ENCODE assay signal across 21 cellular contexts in genomic region chr11:61539009-61539408, GRCh38. TPM values are rescaled to one million over a fixed set of nuclear protein-coding genes. Genes with fewer than 3 reads are reported as not detected.
"Had no signal": no experiment of that assay in that cellular context is flagged by ENCODE, and none has a peak within 500 bp of the region (broad histone marks: within the 10 kb centered on the region; RNA-seq: fewer than 3 reads in every experiment).

No MANE protein-coding gene starts in this region.

- DNase-seq: activated CD4-positive, alpha-beta memory T cell treated with anti-CD3 and anti-CD28 coated beads, Interleukin-2, amount 10 ng/mL, durations not matched to agents 7 days and 5 days; activated CD4-positive, alpha-beta T cell treated with anti-CD3 and anti-CD28 coated beads for 36 hours; activated effector memory CD4-positive, alpha-beta T cell treated with anti-CD3 and anti-CD28 coated beads, Interleukin-2, amount 50 U/mL, for 16 hours; activated T-cell treated with anti-CD3 and anti-CD28 coated beads, Interleukin-2, amount 50 U/mL, for 48 hours; dorsolateral prefrontal cortex; endodermal cell; gastrocnemius medialis; islet precursor cell; left lung; mesenchymal stem cell; stimulated activated CD4-positive, alpha-beta T cell treated with anti-CD3 and anti-CD28 coated beads, Interleukin-15, amount 100 ng/mL, for 24 hours; stimulated activated CD4-positive, alpha-beta T cell treated with anti-CD3 and anti-CD28 coated beads, Interleukin-4, amount 100 ng/mL, for 1 hour; stimulated activated naive CD4-positive, alpha-beta T cell; T-helper 1 cell; trophoblast cell had no signal

- H3K27ac Mint-ChIP-seq: activated CD4-positive, alpha-beta memory T cell treated with anti-CD3 and anti-CD28 coated beads, Interleukin-2, amount 10 ng/mL, durations not matched to agents 7 days and 5 days; activated CD4-positive, alpha-beta T cell treated with anti-CD3 and anti-CD28 coated beads for 36 hours; natural killer cell treated with Interleukin-12 subunit alpha and Interleukin-12 subunit beta and Interleukin-15 and Interleukin-18, amount 100 ng/mL, for 72 hours had no signal

- H3K4me1 Mint-ChIP-seq: activated CD4-positive, alpha-beta memory T cell treated with anti-CD3 and anti-CD28 coated beads, Interleukin-2, amount 10 ng/mL, durations not matched to agents 7 days and 5 days; activated CD4-positive, alpha-beta T cell treated with anti-CD3 and anti-CD28 coated beads for 36 hours had no signal

- H3K4me1 ChIP-seq: left lung had no signal

- ATAC-seq: activated CD4-positive, alpha-beta T cell treated with anti-CD3 and anti-CD28 coated beads for 36 hours; activated naive CD4-positive, alpha-beta T cell treated with anti-CD3 and anti-CD28 coated beads, Interleukin-2, amount 50 U/mL, for 72 hours; gastrocnemius medialis; left lung; natural killer cell treated with Interleukin-12 subunit alpha and Interleukin-12 subunit beta and Interleukin-15 and Interleukin-18, amount 100 ng/mL, for 72 hours had no signal

- H3K27me3 ChIP-seq: cardiac muscle cell, dorsolateral prefrontal cortex, gastrocnemius medialis had no signal

- H3K36me3 ChIP-seq: cardiac muscle cell, gastrocnemius medialis, left lung had no signal

- H3K4me3 Mint-ChIP-seq: activated CD4-positive, alpha-beta memory T cell treated with anti-CD3 and anti-CD28 coated beads, Interleukin-2, amount 10 ng/mL, durations not matched to agents 7 days and 5 days; activated CD4-positive, alpha-beta T cell treated with anti-CD3 and anti-CD28 coated beads for 36 hours; endodermal cell; natural killer cell treated with Interleukin-12 subunit alpha and Interleukin-12 subunit beta and Interleukin-15 and Interleukin-18, amount 100 ng/mL, for 72 hours had no signal

- H3K36me3 Mint-ChIP-seq: activated naive CD4-positive, alpha-beta T cell treated with anti-CD3 and anti-CD28 coated beads, Interleukin-2, amount 50 U/mL, for 72 hours; natural killer cell treated with Interleukin-12 subunit alpha and Interleukin-12 subunit beta and Interleukin-15 and Interleukin-18, amount 100 ng/mL, for 72 hours had no signal

- H3K9me3 Mint-ChIP-seq: activated CD4-positive, alpha-beta memory T cell treated with anti-CD3 and anti-CD28 coated beads, Interleukin-2, amount 10 ng/mL, durations not matched to agents 7 days and 5 days; activated naive CD4-positive, alpha-beta T cell treated with anti-CD3 and anti-CD28 coated beads, Interleukin-2, amount 50 U/mL, for 72 hours; endodermal cell; natural killer cell treated with Interleukin-12 subunit alpha and Interleukin-12 subunit beta and Interleukin-15 and Interleukin-18, amount 100 ng/mL, for 72 hours had no signal

- H3K4me3 ChIP-seq: cardiac muscle cell, dorsolateral prefrontal cortex, gastrocnemius medialis, left lung had no signal

- H3K27ac ChIP-seq: cardiac muscle cell, gastrocnemius medialis, left lung had no signal

- H3K9me3 ChIP-seq: gastrocnemius medialis, left lung had no signal

RNA-seq across cellular contexts. Expression of gene LRRC10B, which starts 30.5 kb away (rescaled TPM):
- total RNA-seq: activated CD4-positive, alpha-beta T cell treated with anti-CD3 and anti-CD28 coated beads for 36 hours; activated naive CD4-positive, alpha-beta T cell treated with anti-CD3 and anti-CD28 coated beads, Interleukin-2, amount 50 U/mL, for 72 hours; epithelial cell of proximal tubule; natural killer cell treated with Interleukin-12 subunit alpha and Interleukin-12 subunit beta and Interleukin-15 and Interleukin-18, amount 100 ng/mL, for 72 hours; osteocyte; skeletal muscle tissue had no signal

RNA-seq across cellular contexts. Expression of gene SYT7, which starts 41.9 kb away (rescaled TPM):
- total RNA-seq: activated CD4-positive, alpha-beta memory T cell treated with anti-CD3 and anti-CD28 coated beads, Interleukin-2, amount 10 ng/mL, durations not matched to agents 7 days and 5 days; activated naive CD4-positive, alpha-beta T cell treated with anti-CD3 and anti-CD28 coated beads, Interleukin-2, amount 50 U/mL, for 72 hours; natural killer cell treated with Interleukin-12 subunit alpha and Interleukin-12 subunit beta and Interleukin-15 and Interleukin-18, amount 100 ng/mL, for 72 hours had no signal
